ENCODE assay signal across 23 cellular contexts in the genomic region with DNA sequence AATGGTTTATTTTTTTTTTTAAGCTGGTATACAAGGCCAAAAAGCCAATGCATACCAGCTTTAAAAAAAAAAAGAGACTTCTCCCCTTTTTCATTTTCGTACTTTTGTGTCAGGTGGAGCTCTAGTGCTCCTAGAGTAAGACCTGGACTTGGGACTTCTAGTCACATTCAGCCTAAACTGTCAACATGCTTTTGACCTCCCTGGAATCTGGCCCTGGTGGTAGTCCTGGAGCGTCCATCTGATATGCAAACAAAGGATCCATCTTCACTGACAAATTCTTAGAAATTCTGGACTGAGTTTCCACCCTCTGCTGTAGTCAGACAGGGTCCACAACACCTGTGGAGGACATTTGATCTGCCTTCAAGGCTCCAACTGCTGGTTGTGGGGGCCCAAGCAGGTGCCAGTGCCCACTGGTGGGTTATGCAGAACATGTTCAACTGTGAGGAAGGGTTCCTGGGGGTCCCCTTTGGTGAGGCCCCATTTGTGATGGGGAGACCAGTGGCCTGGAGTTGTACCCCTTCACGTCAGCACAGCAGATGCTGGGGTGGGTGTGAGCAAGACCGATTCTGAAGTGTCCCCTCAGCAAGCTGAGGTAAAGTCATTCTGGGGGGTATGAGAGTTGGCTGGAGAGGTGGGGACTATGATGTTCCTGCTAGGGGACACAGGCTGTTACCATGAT. TPM values are rescaled to one million over a fixed set of nuclear protein-coding genes. Genes with fewer than 3 reads are reported as not detected.
DNase-seq lines count a peak whose midpoint lies in the region; ATAC-seq and TF ChIP-seq lines count a peak whose summit lies in the region.
"Had no signal": no experiment of that assay in that cellular context is flagged by ENCODE, and none has a peak within 500 bp of the region (broad histone marks: within the 10 kb centered on the region; RNA-seq: fewer than 3 reads in every experiment).

No MANE protein-coding gene starts in this region.

- H3K27ac Mint-ChIP-seq in WTC11, result no peak overlapping the region
- H3K27ac Mint-ChIP-seq in activated naive CD8-positive, alpha-beta T cell treated with anti-CD3 and anti-CD28 coated beads for 36 hours, result no peak overlapping the region
- H3K27ac Mint-ChIP-seq: CD4-positive, CD25-positive, alpha-beta regulatory T cell; GM23338 had no signal

- H3K4me1 Mint-ChIP-seq in activated T-cell treated with anti-CD3 and anti-CD28 coated beads, Interleukin-2, amount 50 U/mL, for 4 hours (ENCODE audit: low read depth), result no peaks in the 10 kb centered on the region
- H3K4me1 Mint-ChIP-seq in WTC11, result peaks cover 4% of the 10 kb centered on the region; the same call in 1 of the 2 replicates
- peaks cover 5% of the 10 kb centered on the region for H3K4me1 Mint-ChIP-seq in activated naive CD8-positive, alpha-beta T cell treated with anti-CD3 and anti-CD28 coated beads for 36 hours
- H3K4me1 Mint-ChIP-seq: GM23338 had no signal

- CTCF ChIA-PET in WTC11 (lab: Charles Lee), result interaction anchor here (0.6 to 2.2 kb wide), 3 partner anchors 19 to 160 kb away, joined by 3 to 8 read pairs (median 4); no protein-coding TSS in a partner anchor

- H2AFZ ChIP-seq in osteoblast (ENCODE audit: low read length), result no peak overlapping the region
- H2AFZ ChIP-seq: GM23338 had no signal

- no peak overlapping the region for H3K4me3 ChIP-seq in osteoblast (ENCODE audit: insufficient read depth, low read length)
- H3K4me3 ChIP-seq: GM12878, GM23338 had no signal

- H3K4me2 ChIP-seq in osteoblast (ENCODE audit: insufficient read depth, low read length), result no peak overlapping the region
- H3K4me2 ChIP-seq: GM23338 had no signal

- no peaks in the 10 kb centered on the region for H3K36me3 Mint-ChIP-seq in activated T-cell treated with anti-CD3 and anti-CD28 coated beads, Interleukin-2, amount 50 U/mL, for 4 hours (ENCODE audit: insufficient read depth)
- peaks cover 2% of the 10 kb centered on the region; the same call in 1 of the 2 replicates for H3K36me3 Mint-ChIP-seq in WTC11
- no peaks in the 10 kb centered on the region for H3K36me3 Mint-ChIP-seq in activated naive CD8-positive, alpha-beta T cell treated with anti-CD3 and anti-CD28 coated beads for 36 hours
- H3K36me3 Mint-ChIP-seq: CD4-positive, CD25-positive, alpha-beta regulatory T cell had no signal

- TF ChIP-seq CTCF in WTC11 (IDR thresholded peaks at IDR 0.05), result no peak
- TF ChIP-seq CTCF in osteoblast (IDR thresholded peaks at IDR 0.05; ENCODE audit: extremely low read depth, low read depth, low read length), result no peak

- no peak overlapping the region for H3K27ac ChIP-seq in osteoblast (ENCODE audit: low read depth, low read length)

- H3K27me3 ChIP-seq in osteoblast (ENCODE audit: insufficient read depth, low read length), result peaks cover 15% of the 10 kb centered on the region

- peak; percentile 0 for DNase-seq in activated T-cell treated with anti-CD3 and anti-CD28 coated beads, Interleukin-2, amount 50 U/mL, for 1 hour
- no peak for DNase-seq in activated T-cell treated with anti-CD3 and anti-CD28 coated beads, Interleukin-2, amount 50 U/mL, for 4 hours
- DNase-seq in WTC11 (ENCODE audit: low spot score) (no peak), left lobe of liver (ENCODE audit: low spot score) (peak; percentile 74), osteoblast (ENCODE audit: insufficient read length, low spot score, missing footprints) (peak; percentile 32), EL (no peak), activated gamma-delta T cell treated with Interleukin-2 at 50 U/mL for 16 hours (no peak)
- no peak for DNase-seq in activated naive CD8-positive, alpha-beta T cell treated with anti-CD3 and anti-CD28 coated beads for 36 hours
- DNase-seq: 8988T; CD4-positive, CD25-positive, alpha-beta regulatory T cell; DMS153; GF-D8; KBM-7; NCI-H1105 treated with DMSO at 0.1 percent for 48 hours; NCI-H1694; NCI-H2081 treated with DMSO at 0.1 percent for 48 hours; NCI-H510A; NCI-H748 treated with DMSO at 0.1 percent for 48 hours; OCI-M1; SIG-M5 had no signal

- ATAC-seq in activated T-cell treated with anti-CD3 and anti-CD28 coated beads, Interleukin-2, amount 50 U/mL, for 4 hours, result no peak
- ATAC-seq in WTC11 (no peak), left lobe of liver (peak; percentile 82)
- ATAC-seq: GM12878, GM23338, HCT116 had no signal

- H3K36me3 ChIP-seq in osteoblast (ENCODE audit: insufficient read depth, low read length), result no peaks in the 10 kb centered on the region

- peaks cover 23% of the 10 kb centered on the region for H3K27me3 Mint-ChIP-seq in activated T-cell treated with anti-CD3 and anti-CD28 coated beads, Interleukin-2, amount 50 U/mL, for 4 hours (ENCODE audit: low read depth)
- H3K27me3 Mint-ChIP-seq in WTC11 (ENCODE audit: low read depth), result peaks cover 6% of the 10 kb centered on the region; the same call in 1 of the 2 replicates
- H3K27me3 Mint-ChIP-seq in activated naive CD8-positive, alpha-beta T cell treated with anti-CD3 and anti-CD28 coated beads for 36 hours, result no peaks in the 10 kb centered on the region

- no peaks in the 10 kb centered on the region for H4K20me1 ChIP-seq in osteoblast (ENCODE audit: insufficient read depth, low read length)

- no peaks in the 10 kb centered on the region for H3K9me3 Mint-ChIP-seq in activated T-cell treated with anti-CD3 and anti-CD28 coated beads, Interleukin-2, amount 50 U/mL, for 4 hours
- H3K9me3 Mint-ChIP-seq in WTC11, result peaks cover 5% of the 10 kb centered on the region
- no peaks in the 10 kb centered on the region for H3K9me3 Mint-ChIP-seq in activated naive CD8-positive, alpha-beta T cell treated with anti-CD3 and anti-CD28 coated beads for 36 hours
- H3K9me3 Mint-ChIP-seq: CD4-positive, CD25-positive, alpha-beta regulatory T cell had no signal

- H3K4me3 Mint-ChIP-seq in activated T-cell treated with anti-CD3 and anti-CD28 coated beads, Interleukin-2, amount 50 U/mL, for 4 hours, result no peak overlapping the region
- no peak overlapping the region for H3K4me3 Mint-ChIP-seq in WTC11
- H3K4me3 Mint-ChIP-seq in activated naive CD8-positive, alpha-beta T cell treated with anti-CD3 and anti-CD28 coated beads for 36 hours, result no peak overlapping the region
- H3K4me3 Mint-ChIP-seq: CD4-positive, CD25-positive, alpha-beta regulatory T cell; GM23338 had no signal

- H3K4me1 ChIP-seq in osteoblast (ENCODE audit: insufficient read depth, low read length), result no peaks in the 10 kb centered on the region

- H3K9me3 ChIP-seq in osteoblast (ENCODE audit: low read depth, low read length), result no peaks in the 10 kb centered on the region

- no peaks in the 10 kb centered on the region for H3K79me2 ChIP-seq in osteoblast (ENCODE audit: insufficient read depth, low read length)

- POLR2A ChIA-PET in WTC11 (lab: Charles Lee), result no interaction called here

TF ChIP-seq in WTC11, 78 proteins besides CTCF, POLR2A, EP300 and RAD21:
- TF ChIP-seq GABPB1 (CRISPR knock-in tag; IDR thresholded peaks at IDR 0.05) (0 out of 2 replicates have a peak, but pooled peaks have one; percentile 10), TP53 (CRISPR knock-in tag; IDR thresholded peaks at IDR 0.05) (no peak)
- TF ChIP-seq, protein P1, sequence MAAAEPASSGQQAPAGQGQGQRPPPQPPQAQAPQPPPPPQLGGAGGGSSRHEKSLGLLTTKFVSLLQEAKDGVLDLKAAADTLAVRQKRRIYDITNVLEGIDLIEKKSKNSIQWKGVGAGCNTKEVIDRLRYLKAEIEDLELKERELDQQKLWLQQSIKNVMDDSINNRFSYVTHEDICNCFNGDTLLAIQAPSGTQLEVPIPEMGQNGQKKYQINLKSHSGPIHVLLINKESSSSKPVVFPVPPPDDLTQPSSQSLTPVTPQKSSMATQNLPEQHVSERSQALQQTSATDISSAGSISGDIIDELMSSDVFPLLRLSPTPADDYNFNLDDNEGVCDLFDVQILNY (CRISPR knock-in tag; IDR thresholded peaks at IDR 0.05), result no peak
TF ChIP-seq in WTC11: peak in this region for 1.

RNA-seq across cellular contexts. Expression of a gene that starts 12.6 kb away (rescaled TPM):
- total RNA-seq in activated T-cell treated with anti-CD3 and anti-CD28 coated beads, Interleukin-2, amount 50 U/mL, for 4 hours, result 10 to 100 TPM; 20.4 to 24.4 (median 21.2) TPM
- total RNA-seq in WTC11 (2021) (50.9 to 61.1 TPM (median 57.7 TPM) in 3 replicates), left lobe of liver (29.3 TPM), osteoblast (51.0 and 59.4 TPM in 2 replicates)
- 10 to 100 TPM; 27.5 to 30.0 TPM for total RNA-seq in activated naive CD8-positive, alpha-beta T cell treated with anti-CD3 and anti-CD28 coated beads for 36 hours

Comparison
In these comparisons a context has a peak if more than half of its experiments do, and no peak if none do; other contexts are left out.
1. DNase-seq: peak in activated T-cell treated with anti-CD3 and anti-CD28 coated beads, Interleukin-2, amount 50 U/mL, for 1 hour (single experiment), left lobe of liver (single experiment) and osteoblast (single experiment); none in activated T-cell treated with anti-CD3 and anti-CD28 coated beads, Interleukin-2, amount 50 U/mL, for 4 hours (single experiment), WTC11 (single experiment), EL (single experiment), activated gamma-delta T cell treated with Interleukin-2 at 50 U/mL for 16 hours (single experiment) and activated naive CD8-positive, alpha-beta T cell treated with anti-CD3 and anti-CD28 coated beads for 36 hours (single experiment).